Comparison of ENCODE assay signal across 39 cellular contexts in the genomic region with DNA sequence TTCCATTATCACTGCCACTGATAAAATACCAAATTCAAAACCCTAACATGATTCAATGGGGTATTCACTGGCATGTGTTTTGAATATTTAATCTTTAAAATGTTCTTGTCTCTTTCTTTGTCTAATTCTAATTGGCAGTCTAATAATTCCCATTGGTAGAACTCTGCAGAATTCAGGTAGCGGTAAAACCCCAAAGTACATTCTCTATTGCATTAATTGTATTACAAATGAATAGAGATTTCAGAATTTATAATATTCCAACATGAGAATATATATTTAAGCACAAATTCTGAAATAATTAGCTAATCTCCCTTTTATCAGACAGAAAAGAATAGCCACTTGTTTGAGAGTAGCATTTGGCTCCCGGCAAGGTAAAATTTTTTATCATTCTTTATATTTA. TPM values are rescaled to one million over a fixed set of nuclear protein-coding genes. Genes with fewer than 3 reads are reported as not detected.
"Had no signal": no experiment of that assay in that cellular context is flagged by ENCODE, and none has a peak within 500 bp of the region (broad histone marks: within the 10 kb centered on the region; RNA-seq: fewer than 3 reads in every experiment).

A gene with protein sequence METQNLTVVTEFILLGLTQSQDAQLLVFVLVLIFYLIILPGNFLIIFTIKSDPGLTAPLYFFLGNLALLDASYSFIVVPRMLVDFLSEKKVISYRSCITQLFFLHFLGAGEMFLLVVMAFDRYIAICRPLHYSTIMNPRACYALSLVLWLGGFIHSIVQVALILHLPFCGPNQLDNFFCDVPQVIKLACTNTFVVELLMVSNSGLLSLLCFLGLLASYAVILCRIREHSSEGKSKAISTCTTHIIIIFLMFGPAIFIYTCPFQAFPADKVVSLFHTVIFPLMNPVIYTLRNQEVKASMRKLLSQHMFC (plus strand): TSS at position 301 of the 400 bp plus-strand sequence. CDS start 4,916 bp downstream, outside the sequence.

- DNase-seq: Karpas-422, Kasumi-1, MG63, MM.1S, MV-4-11, NCI-H1048, NCI-H1092, NCI-H1092 treated with DMSO at 0.1 percent for 48 hours, NCI-H1105, NCI-H1105 treated with DMSO at 0.1 percent for 48 hours, NCI-H1417, NCI-H1417 treated with DMSO at 0.1 percent for 48 hours, NCI-H1436, NCI-H1436 treated with DMSO at 0.1 percent for 48 hours, NCI-H146, NCI-H1694, NCI-H1694 treated with DMSO at 0.1 percent for 48 hours, NCI-H187, NCI-H187 treated with DMSO at 0.1 percent for 48 hours, NCI-H1930, NCI-H2029, NCI-H2029 treated with DMSO at 0.1 percent for 48 hours, NCI-H2081, NCI-H2081 treated with DMSO at 0.1 percent for 48 hours, NCI-H2107, NCI-H2171, NCI-H2171 treated with DMSO at 0.1 percent for 48 hours, NCI-H2227 treated with DMSO at 0.1 percent for 48 hours, NCI-H226, NCI-H345, NCI-H446, NCI-H446 treated with DMSO at 0.1 percent for 48 hours, NCI-H510A, NCI-H510A treated with DMSO at 0.1 percent for 48 hours, NCI-H524 had no signal

- H3K27me3 ChIP-seq: MG63 had no signal

- H3K4me3 ChIP-seq: MG63 had no signal

- H3K9me3 ChIP-seq: MG63 had no signal

- H3K36me3 ChIP-seq: MG63 had no signal

RNA-seq across cellular contexts. Expression of the gene that starts here (rescaled TPM):
- total RNA-seq: LHCN-M2, M059J, MCF 10A, NCI-H460 had no signal
